ENCODE assay signal across 17 cellular contexts in genomic region chr4:185772391-185773093, GRCh38. TPM values are rescaled to one million over a fixed set of nuclear protein-coding genes. Genes with fewer than 3 reads are reported as not detected.
DNase-seq lines count a peak whose midpoint lies in the region; ATAC-seq, FAIRE-seq and TF ChIP-seq lines count a peak whose summit lies in the region.
"Had no signal": no experiment of that assay in that cellular context is flagged by ENCODE, and none has a peak within 500 bp of the region (broad histone marks: within the 10 kb centered on the region; RNA-seq: fewer than 3 reads in every experiment).

No MANE protein-coding gene starts in this region.

- TF ChIP-seq CTCF in heart right ventricle (IDR thresholded peaks at IDR 0.05): no peak
- no peak for TF ChIP-seq CTCF in esophagus squamous epithelium (IDR thresholded peaks at IDR 0.05)
- TF ChIP-seq CTCF in pancreas (IDR thresholded peaks at IDR 0.05): no peak
- no peak for TF ChIP-seq CTCF in uterus (IDR thresholded peaks at IDR 0.05)
- no peak for TF ChIP-seq CTCF in RWPE1 (conservative IDR thresholded peaks at IDR 0.05; ENCODE audit: low read depth)

- peaks cover 0 to 90% (median 42%) of the 10 kb centered on the region in 9 donors for H3K4me1 ChIP-seq in heart right ventricle
- peaks cover 0 to 13% (median 0%) of the 10 kb centered on the region in 3 donors for H3K4me1 ChIP-seq in esophagus squamous epithelium
- H3K4me1 ChIP-seq in pancreas: peaks cover 18 to 31% (median 20%) of the 10 kb centered on the region in 3 donors
- H3K4me1 ChIP-seq in uterus: no peaks in the 10 kb centered on the region
- H3K4me1 ChIP-seq in SJCRH30: no peaks in the 10 kb centered on the region

- H3K27ac ChIP-seq in heart right ventricle (peak overlapping the region; percentile 65 to 93 (median 80)), esophagus squamous epithelium (peak overlapping the region in 3 of 4 donors; percentile 59 to 77 (median 68)), pancreas (peak overlapping the region; percentile 70 to 94 (median 76)), uterus (peak overlapping the region; percentile 23 to 55), RWPE1 (no peak overlapping the region), SJCRH30 (no peak overlapping the region)
- H3K27ac ChIP-seq: A549 had no signal

- intact Hi-C loops in heart right ventricle (cut with DNase I): loop anchor here in 4 of 10 donors (10.0 kb wide), 3 partner anchors 118 to 252 kb away; no protein-coding TSS in a partner anchor
- intact Hi-C loops in cardiac septum (cut with DNase I): no loop called here
- intact Hi-C loops in esophagus squamous epithelium (cut with DNase I): no loop called here
- intact Hi-C loops in pancreas (cut with DNase I): no loop called here
- intact Hi-C loops in uterus (cut with DNase I; ENCODE audit: low total_unique reads): no loop called here

- ATAC-seq in heart right ventricle (peak in 1 of 8 donors; percentile 13), pancreas (peak in 3 of 4 donors; percentile 20 to 28 (median 27))
- ATAC-seq: A549; activated T-cell treated with anti-CD3 and anti-CD28 coated beads, Interleukin-2, amount 50 U/mL, for 4 hours; CD8-positive, alpha-beta T cell had no signal

- H3K9me3 ChIP-seq in heart right ventricle (peaks cover 0 to 10% (median 0%) of the 10 kb centered on the region in 11 donors), esophagus squamous epithelium (no peaks in the 10 kb centered on the region), pancreas (no peaks in the 10 kb centered on the region), uterus (no peaks in the 10 kb centered on the region), SJCRH30 (replicated peaks) (no peaks in the 10 kb centered on the region)
- H3K9me3 ChIP-seq: A549 had no signal

- WGBS in heart right ventricle, 2 donors: 28 to 33% methylated on average over 12 of the region's 12 CpGs
- 68 to 79% methylated on average over 12 of the region's 12 CpGs for WGBS in esophagus squamous epithelium, 2 donors
- 15 to 16% methylated on average over 12 of the region's 12 CpGs for WGBS in pancreas, 2 donors

- no peak for DNase-seq in heart right ventricle
- no peak for DNase-seq in cardiac septum (ENCODE audit: low spot score)
- DNase-seq in esophagus squamous epithelium (lab: John Stamatoyannopoulos, UW): no peak
- no peak for DNase-seq in pancreas
- DNase-seq in uterus: no peak
- no peak for DNase-seq in activated naive CD4-positive, alpha-beta T cell treated with Interleukin-2 at 50 U/mL for 16 hours
- no peak for DNase-seq in RWPE1 (ENCODE audit: low spot score)
- no peak for DNase-seq in SJCRH30
- DNase-seq: activated CD4-positive, alpha-beta T cell treated with anti-CD3 and anti-CD28 coated beads, Interleukin-2, amount 10 ng/mL, durations not matched to agents 7 days and 5 days; activated T-cell treated with anti-CD3 and anti-CD28 coated beads, Interleukin-2, amount 50 U/mL, for 4 hours; amniotic stem cell; CD8-positive, alpha-beta T cell; mucosa of descending colon; SHP77; stimulated activated CD4-positive, alpha-beta T cell treated with anti-CD3 and anti-CD28 coated beads, Interleukin-4, amount 100 ng/mL, for 1 hour had no signal

- CTCF ChIA-PET in RWPE1 (lab: Yijun Ruan, JAX): no interaction called here

- H3K27me3 ChIP-seq in heart right ventricle (no peaks in the 10 kb centered on the region), esophagus squamous epithelium (no peaks in the 10 kb centered on the region), pancreas (no peaks in the 10 kb centered on the region), uterus (no peaks in the 10 kb centered on the region), SJCRH30 (no peaks in the 10 kb centered on the region)

- POLR2A ChIA-PET in RWPE1 (lab: Yijun Ruan, JAX; ENCODE audit: low non-redundant PET): no interaction called here

- TF ChIP-seq POLR2A in esophagus squamous epithelium (IDR thresholded peaks at IDR 0.05) (no peak), uterus (IDR thresholded peaks at IDR 0.05) (no peak)

- peak overlapping the region; percentile 0 to 50 (median 44) for H3K4me3 ChIP-seq in heart right ventricle
- peak overlapping the region in 3 of 4 donors; percentile 3 to 53 (median 24) for H3K4me3 ChIP-seq in esophagus squamous epithelium
- H3K4me3 ChIP-seq in pancreas: peak overlapping the region in 2 of 4 donors; percentile 38 to 48
- H3K4me3 ChIP-seq in uterus: no peak overlapping the region
- no peak overlapping the region for H3K4me3 ChIP-seq in SJCRH30
- H3K4me3 ChIP-seq: A549, mucosa of descending colon had no signal

- H3K36me3 ChIP-seq in heart right ventricle (peaks cover 0 to 9% (median 0%) of the 10 kb centered on the region in 9 donors), esophagus squamous epithelium (no peaks in the 10 kb centered on the region), pancreas (peaks cover 0 to 3% (median 0%) of the 10 kb centered on the region in 3 donors), uterus (no peaks in the 10 kb centered on the region), SJCRH30 (no peaks in the 10 kb centered on the region)

- no peak for FAIRE-seq in pancreas (lab: Jason Lieb, UNC)
- FAIRE-seq: A549, GM12892 had no signal

RNA-seq across cellular contexts. Expression of gene SORBS2, which starts 39.5 kb away (rescaled TPM):
- total RNA-seq in heart right ventricle (1,000 to 10,000 TPM in 8 of 10 donors, 100 to 1,000 TPM in 2; 975 to 3,169 (median 1,932) TPM), cardiac septum (1,779 TPM), esophagus squamous epithelium (100 to 1,000 TPM in 1 of 4 donors, 10 to 100 TPM in 3; 33.4 to 286 (median 47.6) TPM), pancreas (100 to 1,000 TPM; 103 to 245 (median 145) TPM), uterus (100 to 1,000 TPM in 1 of 4 donors, 10 to 100 TPM in 3; 21.5 to 118 (median 29.5) TPM)
- polyA plus RNA-seq in heart right ventricle (100 to 1,000 TPM; 175 to 259 TPM), pancreas (10 to 100 TPM; 61.7 to 74.9 TPM)
- not detected in 2 replicates for total RNA-seq in SJCRH30 (2014; rRNA removed; shearing (Covaris generic))
- total RNA-seq: activated CD4-positive, alpha-beta T cell treated with anti-CD3 and anti-CD28 coated beads, Interleukin-2, amount 10 ng/mL, durations not matched to agents 7 days and 5 days had no signal

Comparison
In these comparisons a context has a peak if more than half of its experiments do, and no peak if none do; other contexts are left out.
1. H3K27ac ChIP-seq: peak in heart right ventricle (10 of 10), esophagus squamous epithelium (3 of 4), pancreas (4 of 4) and uterus (2 of 2); none in RWPE1 (single experiment) and SJCRH30 (single experiment).
2. H3K4me3 ChIP-seq: peak in heart right ventricle (10 of 10) and esophagus squamous epithelium (3 of 4); none in uterus (0 of 2) and SJCRH30 (single experiment).
3. RNA of gene SORBS2, which starts 39.5 kb away (total RNA-seq): 975 to 3,169 TPM in heart right ventricle, 1,779 TPM in cardiac septum (single experiment), 103 to 245 TPM in pancreas, 33.4 to 286 TPM in esophagus squamous epithelium and 21.5 to 118 TPM in uterus; not detected in SJCRH30; every median in the first group is over 10 times any median in the second.